Comparison of ENCODE assay signal across 8 cellular contexts in the genomic region with DNA sequence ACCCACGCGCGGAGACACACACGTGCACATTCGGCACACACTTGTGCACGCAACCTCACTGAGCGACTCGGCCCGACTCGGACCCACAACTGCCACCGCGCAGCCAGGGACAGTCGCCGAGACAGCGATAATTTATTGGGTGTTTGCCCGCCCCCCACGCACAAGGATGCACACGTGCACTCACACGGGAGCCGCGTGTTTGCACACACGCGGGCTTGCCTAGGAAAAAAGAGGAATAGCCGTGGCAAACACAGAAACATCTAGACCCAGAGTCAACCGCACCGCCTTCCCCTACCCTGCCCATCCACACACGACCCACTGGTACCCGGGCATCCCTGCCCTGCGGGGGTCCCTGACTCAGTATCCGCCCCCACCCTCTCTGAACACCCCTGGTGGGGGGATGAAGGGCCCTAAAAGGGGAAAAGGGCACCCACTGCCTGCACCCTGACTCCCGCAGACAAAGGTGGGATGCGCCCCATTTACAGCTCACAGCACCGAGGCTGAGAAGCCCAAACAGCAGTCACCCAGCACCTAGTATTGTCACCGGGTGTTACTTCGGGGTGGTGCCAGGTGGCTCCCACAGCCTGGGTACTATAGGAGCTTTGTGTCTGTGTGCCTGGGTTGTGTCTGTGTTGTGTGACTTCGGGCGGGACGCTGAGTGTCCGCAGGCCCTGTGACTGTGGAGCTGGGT. TPM values are rescaled to one million over a fixed set of nuclear protein-coding genes. Genes with fewer than 3 reads are reported as not detected.
A peak's percentile ranks its signal among the peaks of the same experiment; 100 is the strongest.
DNase-seq lines count a peak whose midpoint lies in the region; ATAC-seq, FAIRE-seq and TF ChIP-seq lines count a peak whose summit lies in the region.

No MANE protein-coding gene starts in this region.

- H3K18ac ChIP-seq in mesenchymal stem cell (ENCODE audit: low read depth in 1 of 2, low read length in 2 of 2), result peak overlapping the region; percentile 98 to 100

- H3K27ac ChIP-seq in A549 (peak overlapping the region; percentile 96 to 100), HUES48 (ENCODE audit: low read depth, low read length) (no peak overlapping the region), K562 (ENCODE audit: extremely low read depth, low read depth, low read length) (peak overlapping the region; percentile 97), mesenchymal stem cell (ENCODE audit: low read length, poor library complexity, severe bottlenecking) (peak overlapping the region; percentile 84)

- H2BK15ac ChIP-seq in mesenchymal stem cell (ENCODE audit: low read depth, poor library complexity, severe bottlenecking), result peak overlapping the region; percentile 92

- TF ChIP-seq EP300 in A549 (IDR thresholded peaks at IDR 0.05) (no peak), K562 (IDR thresholded peaks at IDR 0.05; ENCODE audit: low read length) (no peak)

- H3K9me3 ChIP-seq in A549 (no peaks in the 10 kb centered on the region), HUES48 (ENCODE audit: control insufficient read depth, insufficient read depth, low read length) (no peaks in the 10 kb centered on the region), K562 (replicated peaks; ENCODE audit: control insufficient read depth, insufficient read depth, low read depth, low read length) (no peaks in the 10 kb centered on the region), mesenchymal stem cell (ENCODE audit: control insufficient read depth, low read length) (no peaks in the 10 kb centered on the region)

- H3K4me1 Mint-ChIP-seq in type B pancreatic cell (ENCODE audit: unreplicated experiment), result peaks cover 45% of the 10 kb centered on the region

- peak overlapping the region; percentile 86 for H3K4me3 Mint-ChIP-seq in type B pancreatic cell

- H4K20me1 ChIP-seq in K562 (replicated peaks; ENCODE audit: control insufficient read depth, insufficient read depth, low read length), result peaks cover 10% of the 10 kb centered on the region; the same call in 1 of the 2 replicates

- intact Hi-C loops in K562 (cut with micrococcal nuclease), result loop anchor here (5.0 kb wide), 1 partner anchor 216 kb away; a partner anchor contains a TSS

- peak overlapping the region; percentile 92 for H2AFZ ChIP-seq in K562 (ENCODE audit: low read depth, low read length)
- H2AFZ ChIP-seq in mesenchymal stem cell (ENCODE audit: low read depth, low read length), result no peak overlapping the region

- no peaks in the 10 kb centered on the region for H3K9me1 ChIP-seq in K562 (ENCODE audit: control insufficient read depth, insufficient read depth, low read length)

- H3K27me3 Mint-ChIP-seq in type B pancreatic cell, result no peaks in the 10 kb centered on the region

- H3K79me1 ChIP-seq in mesenchymal stem cell (replicated peaks; ENCODE audit: low read length, poor library complexity, severe bottlenecking), result peaks cover 1% of the 10 kb centered on the region

- POLR2A ChIA-PET in A549 (lab: Yijun Ruan, JAX), result interaction anchor here (1.5 to 4.8 kb wide), 4 partner anchors 27 to 136 kb away, joined by 6 to 28 read pairs (median 12); a partner anchor contains a TSS
- POLR2A ChIA-PET in K562 (lab: Yijun Ruan, JAX), result interaction anchor here (0.6 to 11.1 kb wide), 11 partner anchors 11 to 282 kb away, joined by 3 to 244 read pairs (median 4); a partner anchor contains a TSS

- peak overlapping the region; percentile 95 for H2BK120ac ChIP-seq in mesenchymal stem cell (ENCODE audit: low read depth, low read length)

- H3K14ac ChIP-seq in mesenchymal stem cell (ENCODE audit: low read length in 2 of 2), result peak overlapping the region in 1 of 2 experiments; percentile 98

- WGBS in A549 (ENCODE audit: missing lambda C conversion rate), result 38% methylated on average over 18 of the region's 39 CpGs
- WGBS in K562 (ENCODE audit: insufficient coverage, low coverage, missing lambda C conversion rate), result 9% methylated on average over 36 of the region's 39 CpGs
- 25% methylated on average over 36 of the region's 39 CpGs for WGBS in mesenchymal stem cell

- peak overlapping the region; percentile 100 for H4K8ac ChIP-seq in mesenchymal stem cell (ENCODE audit: low read length)

- FAIRE-seq in A549 (lab: Jason Lieb, UNC) (no peak), K562 (lab: Jason Lieb, UNC) (peak; percentile 40)

- no peak overlapping the region for H3K9ac ChIP-seq in HUES48 (ENCODE audit: low read depth, low read length)
- H3K9ac ChIP-seq in K562 (ENCODE audit: insufficient read depth in 1 of 2, low read depth in 2 of 2, low read length in 2 of 2), result peak overlapping the region; percentile 85 to 93
- H3K9ac ChIP-seq in mesenchymal stem cell (ENCODE audit: low read length), result peak overlapping the region; percentile 95

- peaks cover 56% of the 10 kb centered on the region for H3K4me1 ChIP-seq in A549
- H3K4me1 ChIP-seq in HUES48 (ENCODE audit: control insufficient read depth, insufficient read depth, low read length), result peaks cover 19% of the 10 kb centered on the region
- peaks cover 51 to 93% of the 10 kb centered on the region in 2 experiments for H3K4me1 ChIP-seq in K562 (replicated peaks in 1 of 2; ENCODE audit: control insufficient read depth in 2 of 2, insufficient read depth in 2 of 2, low read length in 2 of 2)
- H3K4me1 ChIP-seq in mesenchymal stem cell (ENCODE audit: control insufficient read depth, insufficient read depth, low read depth, low read length), result peaks cover 66% of the 10 kb centered on the region

- peaks cover 54% of the 10 kb centered on the region for H3K79me2 ChIP-seq in K562 (ENCODE audit: control insufficient read depth, insufficient read depth, low read length)

- peak overlapping the region; percentile 35 for H2BK5ac ChIP-seq in mesenchymal stem cell (ENCODE audit: low read depth, low read length, poor library complexity, severe bottlenecking)

- no peaks in the 10 kb centered on the region for H3K9me3 Mint-ChIP-seq in type B pancreatic cell

- peak overlapping the region; percentile 93 for H3K4me2 ChIP-seq in A549
- peak overlapping the region; percentile 88 for H3K4me2 ChIP-seq in K562 (ENCODE audit: insufficient read depth, low read length)
- peak overlapping the region; percentile 67 for H3K4me2 ChIP-seq in mesenchymal stem cell (ENCODE audit: low read length, poor library complexity, severe bottlenecking)

- peak overlapping the region; percentile 95 to 97 for H3K4ac ChIP-seq in mesenchymal stem cell (ENCODE audit: low read depth in 1 of 2, low read length in 2 of 2)

- H3K27ac Mint-ChIP-seq in type B pancreatic cell, result peak overlapping the region; percentile 94

- CTCF ChIA-PET in A549 (lab: Yijun Ruan, JAX) (interaction anchor here (0.6 to 9.4 kb wide), 12 partner anchors 8 to 226 kb away, joined by 3 to 109 read pairs (median 5); a partner anchor contains a TSS), K562 (lab: Yijun Ruan, JAX; ENCODE audit: low intra/inter-chr PET ratio) (interaction anchor here (1.4 kb wide), 2 partner anchors 30 to 210 kb away, joined by 3 to 5 read pairs; no protein-coding TSS in a partner anchor)

- ATAC-seq in A549, result peak; percentile 0 to 1; a peak in 3 of 6 replicates
- ATAC-seq in K562, result no peak; the same call in 2 of the 3 replicates
- no peak for ATAC-seq in GM19455 (IDR thresholded peaks at IDR 0.05; ENCODE audit: unreplicated experiment)

- peak overlapping the region; percentile 99 to 100 for H2BK12ac ChIP-seq in mesenchymal stem cell (ENCODE audit: low read length in 2 of 2)

- H3K23ac ChIP-seq in mesenchymal stem cell (ENCODE audit: low read length in 2 of 2), result peak overlapping the region in 1 of 2 experiments; percentile 62

- no peaks in the 10 kb centered on the region for H3K36me3 Mint-ChIP-seq in type B pancreatic cell

- TF ChIP-seq CTCF in A549 (IDR thresholded peaks at IDR 0.05) (no peak), K562 (IDR thresholded peaks at IDR 0.05 in 2 of 3, conservative IDR thresholded peaks at IDR 0.05 in 1 of 3; ENCODE audit: insufficient read depth in 2 of 3, low read depth in 1 of 3, low read length in 3 of 3) (no peak), type B pancreatic cell (conservative IDR thresholded peaks at IDR 0.05) (no peak)

- BruUV-seq in K562 (replicated peaks; lab: Mats Ljungman, UMichigan), result no TSS peak

- H3K4me3 ChIP-seq in A549, result peak overlapping the region; percentile 49; the same call in 2 of the 3 replicates
- H3K4me3 ChIP-seq in HUES48 (ENCODE audit: low read depth, low read length), result peak overlapping the region; percentile 47; the same call in 1 of the 2 replicates
- H3K4me3 ChIP-seq in K562, result peak overlapping the region; percentile 60
- H3K4me3 ChIP-seq in mesenchymal stem cell (ENCODE audit: insufficient read depth in 1 of 2, low read depth in 1 of 2, low read length in 2 of 2), result peak overlapping the region; percentile 41 to 73

- H4K91ac ChIP-seq in mesenchymal stem cell (ENCODE audit: low read length), result peak overlapping the region; percentile 99

- peaks cover 27% of the 10 kb centered on the region for H3K27me3 ChIP-seq in HUES48 (ENCODE audit: control insufficient read depth, insufficient read depth, low read length)
- H3K27me3 ChIP-seq in K562 (ENCODE audit: control insufficient read depth in 2 of 2, insufficient read depth in 2 of 2, low read length in 2 of 2), result no peaks in the 10 kb centered on the region
- no peaks in the 10 kb centered on the region for H3K27me3 ChIP-seq in mesenchymal stem cell (ENCODE audit: control insufficient read depth in 1 of 2, insufficient read depth in 1 of 2, low read length in 2 of 2)

- in situ Hi-C loops in K562 (cut with MboI), result loop anchor here (10.0 kb wide), 1 partner anchor 323 kb away; a partner anchor contains a TSS

- DNase-seq in A549 (ENCODE audit: low read depth in 1 of 2, low spot score in 1 of 2) (no peak), K562 (ENCODE audit: extremely low read depth in 1 of 4, low spot score in 3 of 4) (peak in 1 of 4 experiments; percentile 74), mesenchymal stem cell (no peak), type B pancreatic cell (ENCODE audit: extremely low spot score, unreplicated experiment) (no peak), DMS114 treated with DMSO at 0.1 percent for 48 hours (lab: John Stamatoyannopoulos, UW; ENCODE audit: unreplicated experiment) (no peak), putamen (ENCODE audit: low spot score) (no peak)

- TF ChIP-seq POLR2A in A549 (IDR thresholded peaks at IDR 0.05; ENCODE audit: low read length) (no peak), K562 (conservative IDR thresholded peaks at IDR 0.05) (0 out of 2 replicates have a peak, but pooled peaks have one; percentile 35)

- H3K36me3 ChIP-seq in HUES48 (ENCODE audit: control insufficient read depth, insufficient read depth, low read length) (no peaks in the 10 kb centered on the region), K562 (ENCODE audit: control insufficient read depth, insufficient read depth, low read length) (peaks cover 20% of the 10 kb centered on the region; the same call in 1 of the 3 replicates), mesenchymal stem cell (ENCODE audit: control insufficient read depth in 1 of 2, insufficient read depth in 2 of 2, low read depth in 1 of 2, low read length in 2 of 2) (peaks cover 0 to 7% of the 10 kb centered on the region in 2 experiments)

- H2AK5ac ChIP-seq in mesenchymal stem cell (ENCODE audit: low read length, severe bottlenecking), result peak overlapping the region; percentile 96

- TF ChIP-seq RAD21 in A549 (conservative IDR thresholded peaks at IDR 0.05 in 1 of 2, IDR thresholded peaks at IDR 0.05 in 1 of 2), result no peak
- TF ChIP-seq RAD21 in K562 (CRISPR knock-in tag; conservative IDR thresholded peaks at IDR 0.05 in 1 of 2, IDR thresholded peaks at IDR 0.05 in 1 of 2), result no peak

RNA-seq across cellular contexts. Expression of a gene that starts 1.0 kb away (rescaled TPM):
- polyA plus RNA-seq in A549 (2011; rRNA removed), result 5.4 and 6.9 TPM in 2 replicates
- 28.5 and 47.8 TPM in 2 replicates for polyA plus RNA-seq in A549 (2012; cell fraction: cytosol; rRNA removed)
- polyA plus RNA-seq in A549 (2012; cell fraction: nucleus; rRNA removed), result 69.4 and 124 TPM in 2 replicates
- polyA plus RNA-seq in A549 (2017; fragmentation: RNase III; extraction: RNeasy Plus Mini Kit Qiagen cat#74134 plus additional on column Dnase treatment), result 37.8 to 43.2 TPM (median 41.5 TPM) in 3 replicates
- polyA minus RNA-seq in A549 (2011; rRNA and poly(A)+ RNA removed), result 5.0 and 10.7 TPM in 2 replicates
- 28.5 and 141 TPM in 2 replicates for total RNA-seq in K562 (2011; cell fraction: chromatin; rRNA removed; ENCODE audit: low replicate concordance)
- 209 and 228 TPM in 2 replicates for total RNA-seq in K562 (2011; cell fraction: nucleolus; rRNA removed)
- 68.6 and 76.2 TPM in 2 replicates for total RNA-seq in K562 (2011; cell fraction: nucleoplasm; rRNA removed)
- 125 and 188 TPM in 2 replicates for total RNA-seq in K562 (2014; rRNA removed)
- 21.2 and 21.4 TPM in 2 replicates for total RNA-seq in K562 (2014; rRNA removed; fragmentation: Illumina TruSeq; extraction: Trizol)
- total RNA-seq in K562 (2015; rRNA removed; fragmentation: Illumina TruSeq; extraction: Trizol), result 72.3 and 76.3 TPM in 2 replicates
- total RNA-seq in K562 (2021), result 189 TPM in 2 replicates
- polyA plus RNA-seq in K562 (2011; rRNA removed), result 20.1 and 25.9 TPM in 2 replicates
- 25.4 and 118 TPM in 2 replicates for polyA plus RNA-seq in K562 (2011; cell fraction: cytosol; rRNA removed)
- polyA plus RNA-seq in K562 (2011; cell fraction: nucleus; rRNA removed), result 134 and 296 TPM in 2 replicates
- 81.3 and 110 TPM in 2 replicates for polyA plus RNA-seq in K562 (2012)
- 39.0 and 114 TPM in 2 replicates for polyA plus RNA-seq in K562 (2014; fragmentation: Illumina TruSeq; extraction: Trizol)
- polyA plus RNA-seq in K562 (2014; fragmentation: Nextera tagmentation; extraction: Ambion mirVana), result 1 to 10 TPM; 1.1 to 1.9 TPM
- polyA plus RNA-seq in K562 (2014; rRNA removed), result 119 and 133 TPM in 2 replicates
- 3.6 and 7.0 TPM in 2 replicates for polyA minus RNA-seq in K562 (2011; rRNA and poly(A)+ RNA removed)
- 37.3 and 43.8 TPM in 2 replicates for polyA minus RNA-seq in K562 (2011; cell fraction: cytosol; rRNA and poly(A)+ RNA removed)
- polyA minus RNA-seq in K562 (2011; cell fraction: nucleus; rRNA and poly(A)+ RNA removed), result 85.0 and 105 TPM in 2 replicates
- 88.5 TPM for polyA plus RNA-seq in mesenchymal stem cell (2013, experiment 1 of 2)
- polyA plus RNA-seq in mesenchymal stem cell (2013, experiment 2 of 2), result 97.4 TPM
- total RNA-seq in type B pancreatic cell (ENCODE audit: low replicate concordance), result 76.7 and 99.0 TPM in 2 replicates

RNA-seq across cellular contexts. Expression of a gene that starts 19.8 kb away (rescaled TPM):
- polyA plus RNA-seq in A549 (2011; rRNA removed) (17.6 and 18.0 TPM in 2 replicates), A549 (2017; fragmentation: RNase III; extraction: RNeasy Plus Mini Kit Qiagen cat#74134 plus additional on column Dnase treatment) (48.5 to 71.0 TPM (median 60.7 TPM) in 3 replicates), K562 (2011; rRNA removed) (99.3 and 191 TPM in 2 replicates), K562 (2014; fragmentation: Illumina TruSeq; extraction: Trizol) (73.2 and 198 TPM in 2 replicates), K562 (2014; fragmentation: Nextera tagmentation; extraction: Ambion mirVana) (10 to 100 TPM; 21.8 to 57.6 TPM), K562 (2014; rRNA removed) (376 and 380 TPM in 2 replicates)
- 43.0 and 56.5 TPM in 2 replicates for polyA plus RNA-seq in A549 (2012; cell fraction: cytosol; rRNA removed)
- 199 and 307 TPM in 2 replicates for polyA plus RNA-seq in A549 (2012; cell fraction: nucleus; rRNA removed)
- polyA minus RNA-seq in A549 (2011; rRNA and poly(A)+ RNA removed), result 17.4 and 29.8 TPM in 2 replicates
- total RNA-seq in K562 (2011; cell fraction: chromatin; rRNA removed; ENCODE audit: low replicate concordance), result 155 and 651 TPM in 2 replicates
- total RNA-seq in K562 (2011; cell fraction: nucleolus; rRNA removed), result 616 and 678 TPM in 2 replicates
- 226 and 284 TPM in 2 replicates for total RNA-seq in K562 (2011; cell fraction: nucleoplasm; rRNA removed)
- total RNA-seq in K562 (2014; rRNA removed) (180 and 202 TPM in 2 replicates), K562 (2014; rRNA removed; fragmentation: Illumina TruSeq; extraction: Trizol) (14.6 and 32.0 TPM in 2 replicates), K562 (2015; rRNA removed; fragmentation: Illumina TruSeq; extraction: Trizol) (93.2 and 96.8 TPM in 2 replicates), K562 (2021) (435 and 460 TPM in 2 replicates), type B pancreatic cell (ENCODE audit: low replicate concordance) (278 and 303 TPM in 2 replicates)
- polyA plus RNA-seq in K562 (2011; cell fraction: cytosol; rRNA removed), result 148 and 356 TPM in 2 replicates
- polyA plus RNA-seq in K562 (2011; cell fraction: nucleus; rRNA removed), result 1,012 and 1,382 TPM in 2 replicates
- 319 and 453 TPM in 2 replicates for polyA plus RNA-seq in K562 (2012)
- polyA minus RNA-seq in K562 (2011; rRNA and poly(A)+ RNA removed), result 36.7 and 52.6 TPM in 2 replicates
- polyA minus RNA-seq in K562 (2011; cell fraction: cytosol; rRNA and poly(A)+ RNA removed), result 173 and 245 TPM in 2 replicates
- 114 and 124 TPM in 2 replicates for polyA minus RNA-seq in K562 (2011; cell fraction: nucleus; rRNA and poly(A)+ RNA removed)
- 83.2 TPM for polyA plus RNA-seq in mesenchymal stem cell (2013, experiment 1 of 2)
- polyA plus RNA-seq in mesenchymal stem cell (2013, experiment 2 of 2), result 85.1 TPM

RNA-seq across cellular contexts. Expression of a gene that starts 20.8 kb away (rescaled TPM):
- polyA plus RNA-seq in A549 (2011; rRNA removed), result not detected in 2 replicates
- polyA plus RNA-seq in A549 (2012; cell fraction: cytosol; rRNA removed), result not detected in 2 replicates
- not detected in 2 replicates for polyA plus RNA-seq in A549 (2012; cell fraction: nucleus; rRNA removed)
- polyA plus RNA-seq in A549 (2017; fragmentation: RNase III; extraction: RNeasy Plus Mini Kit Qiagen cat#74134 plus additional on column Dnase treatment), result not detected in 3 replicates
- polyA minus RNA-seq in A549 (2011; rRNA and poly(A)+ RNA removed), result not detected in 2 replicates
- total RNA-seq in K562 (2011; cell fraction: chromatin; rRNA removed; ENCODE audit: low replicate concordance), result 0.25 TPM in 1 of 2 replicates, not detected in the other
- total RNA-seq in K562 (2011; cell fraction: nucleolus; rRNA removed), result 0.39 and 0.50 TPM in 2 replicates
- 0.22 TPM in 1 of 2 replicates, not detected in the other for total RNA-seq in K562 (2011; cell fraction: nucleoplasm; rRNA removed)
- 0.18 and 0.29 TPM in 2 replicates for total RNA-seq in K562 (2014; rRNA removed)
- 0.07 TPM in 1 of 2 replicates, not detected in the other for total RNA-seq in K562 (2014; rRNA removed; fragmentation: Illumina TruSeq; extraction: Trizol)
- 0.30 and 0.36 TPM in 2 replicates for total RNA-seq in K562 (2015; rRNA removed; fragmentation: Illumina TruSeq; extraction: Trizol)
- 0.09 and 0.22 TPM in 2 replicates for total RNA-seq in K562 (2021)
- 0.10 and 0.42 TPM in 2 replicates for polyA plus RNA-seq in K562 (2011; rRNA removed)
- polyA plus RNA-seq in K562 (2011; cell fraction: cytosol; rRNA removed), result 0.31 and 0.41 TPM in 2 replicates
- polyA plus RNA-seq in K562 (2011; cell fraction: nucleus; rRNA removed), result 0.20 and 0.53 TPM in 2 replicates
- polyA plus RNA-seq in K562 (2012), result 0.33 and 1.1 TPM in 2 replicates
- 0.10 and 0.25 TPM in 2 replicates for polyA plus RNA-seq in K562 (2014; fragmentation: Illumina TruSeq; extraction: Trizol)
- polyA plus RNA-seq in K562 (2014; fragmentation: Nextera tagmentation; extraction: Ambion mirVana), result not detected
- 0.08 TPM in 1 of 2 replicates, not detected in the other for polyA plus RNA-seq in K562 (2014; rRNA removed)
- 0.11 and 0.18 TPM in 2 replicates for polyA minus RNA-seq in K562 (2011; rRNA and poly(A)+ RNA removed)
- 0.57 and 1.1 TPM in 2 replicates for polyA minus RNA-seq in K562 (2011; cell fraction: cytosol; rRNA and poly(A)+ RNA removed)
- polyA minus RNA-seq in K562 (2011; cell fraction: nucleus; rRNA and poly(A)+ RNA removed), result 0.13 and 0.67 TPM in 2 replicates
- 1.0 TPM for polyA plus RNA-seq in mesenchymal stem cell (2013, experiment 1 of 2)
- polyA plus RNA-seq in mesenchymal stem cell (2013, experiment 2 of 2), result 1.1 TPM
- 0.19 TPM in 1 of 2 replicates, not detected in the other for total RNA-seq in type B pancreatic cell (ENCODE audit: low replicate concordance)

RNA-seq across cellular contexts. Expression of a gene that starts 32.2 kb away (rescaled TPM):
- 67.8 and 78.5 TPM in 2 replicates for polyA plus RNA-seq in A549 (2011; rRNA removed)
- polyA plus RNA-seq in A549 (2012; cell fraction: cytosol; rRNA removed), result 120 and 188 TPM in 2 replicates
- 132 and 182 TPM in 2 replicates for polyA plus RNA-seq in A549 (2012; cell fraction: nucleus; rRNA removed)
- polyA plus RNA-seq in A549 (2017; fragmentation: RNase III; extraction: RNeasy Plus Mini Kit Qiagen cat#74134 plus additional on column Dnase treatment), result 53.4 to 58.4 TPM (median 56.9 TPM) in 3 replicates
- 33.4 and 59.6 TPM in 2 replicates for polyA minus RNA-seq in A549 (2011; rRNA and poly(A)+ RNA removed)
- total RNA-seq in K562 (2011; cell fraction: chromatin; rRNA removed; ENCODE audit: low replicate concordance), result 25.1 and 116 TPM in 2 replicates
- total RNA-seq in K562 (2011; cell fraction: nucleolus; rRNA removed), result 214 and 262 TPM in 2 replicates
- total RNA-seq in K562 (2011; cell fraction: nucleoplasm; rRNA removed), result 94.6 and 109 TPM in 2 replicates
- total RNA-seq in K562 (2014; rRNA removed), result 78.0 and 82.4 TPM in 2 replicates
- 7.3 TPM in 2 replicates for total RNA-seq in K562 (2014; rRNA removed; fragmentation: Illumina TruSeq; extraction: Trizol)
- total RNA-seq in K562 (2015; rRNA removed; fragmentation: Illumina TruSeq; extraction: Trizol), result 10.1 and 11.0 TPM in 2 replicates
- total RNA-seq in K562 (2021), result 69.8 and 74.5 TPM in 2 replicates
- 12.5 TPM in 2 replicates for polyA plus RNA-seq in K562 (2011; rRNA removed)
- polyA plus RNA-seq in K562 (2011; cell fraction: cytosol; rRNA removed), result 31.8 and 127 TPM in 2 replicates
- polyA plus RNA-seq in K562 (2011; cell fraction: nucleus; rRNA removed), result 21.6 and 59.4 TPM in 2 replicates
- 50.1 and 369 TPM in 2 replicates for polyA plus RNA-seq in K562 (2012)
- 19.3 and 47.1 TPM in 2 replicates for polyA plus RNA-seq in K562 (2014; fragmentation: Illumina TruSeq; extraction: Trizol)
- 1 to 10 TPM; 2.3 to 2.9 TPM for polyA plus RNA-seq in K562 (2014; fragmentation: Nextera tagmentation; extraction: Ambion mirVana)
- polyA plus RNA-seq in K562 (2014; rRNA removed), result 57.2 and 67.4 TPM in 2 replicates
- 2.4 and 5.6 TPM in 2 replicates for polyA minus RNA-seq in K562 (2011; rRNA and poly(A)+ RNA removed)
- polyA minus RNA-seq in K562 (2011; cell fraction: cytosol; rRNA and poly(A)+ RNA removed), result 31.8 and 32.2 TPM in 2 replicates
- 18.5 and 24.2 TPM in 2 replicates for polyA minus RNA-seq in K562 (2011; cell fraction: nucleus; rRNA and poly(A)+ RNA removed)
- 355 TPM for polyA plus RNA-seq in mesenchymal stem cell (2013, experiment 1 of 2)
- polyA plus RNA-seq in mesenchymal stem cell (2013, experiment 2 of 2), result 348 TPM
- total RNA-seq in type B pancreatic cell (ENCODE audit: low replicate concordance), result 102 and 106 TPM in 2 replicates

Comparison
In these comparisons a context has a peak if more than half of its experiments do, and no peak if none do; other contexts are left out.
1. ATAC-seq: peak in A549 (2 of 2); none in K562 (single experiment) and GM19455 (single experiment).
2. Peak in every context shown above with its lines, with median percentiles within 50 percentile points of each other: H3K4me2 ChIP-seq and H3K4me3 ChIP-seq.